In genomic region chr11:70696564-70696963, GRCh38 we compare ENCODE assay signal across 25 cellular contexts.
"Had no signal": no experiment of that assay in that cellular context is flagged by ENCODE, and none has a peak within 500 bp of the region (broad histone marks: within the 10 kb centered on the region; RNA-seq: fewer than 3 reads in every experiment).

No MANE protein-coding gene starts in this region.

- H3K4me1 ChIP-seq: colonic mucosa, esophagus squamous epithelium, gastrocnemius medialis, heart right ventricle, left lung had no signal

- H3K27me3 ChIP-seq: colonic mucosa, esophagus squamous epithelium, gastrocnemius medialis, heart right ventricle, left lung had no signal

- H3K36me3 ChIP-seq: colonic mucosa, esophagus squamous epithelium, gastrocnemius medialis, heart right ventricle, left lung had no signal

- H3K4me3 ChIP-seq: colonic mucosa, esophagus squamous epithelium, gastrocnemius medialis, heart right ventricle, left lung, lung had no signal

- H3K9me3 ChIP-seq: colonic mucosa, esophagus squamous epithelium, gastrocnemius medialis, left lung had no signal

- H3K27ac ChIP-seq: colonic mucosa, epithelial cell of prostate, esophagus squamous epithelium, gastrocnemius medialis, heart right ventricle, left lung had no signal

- DNase-seq: colonic mucosa; cortex of kidney; effector CD8-positive, alpha-beta T cell; effector memory CD8-positive, alpha-beta T cell; endodermal cell; erythroblast; esophagus squamous epithelium; foreskin fibroblast; foreskin melanocyte; gastrocnemius medialis; glutamatergic neuron; head of caudate nucleus; heart right ventricle; hypothalamus; immature natural killer cell; islet precursor cell; left cardiac atrium; left lung; left ventricle myocardium superior; mammary epithelial cell; mesendoderm; midbrain had no signal

- FAIRE-seq: endometrium had no signal
